Comparison of ENCODE assay signal across 17 cellular contexts in the genomic region with DNA sequence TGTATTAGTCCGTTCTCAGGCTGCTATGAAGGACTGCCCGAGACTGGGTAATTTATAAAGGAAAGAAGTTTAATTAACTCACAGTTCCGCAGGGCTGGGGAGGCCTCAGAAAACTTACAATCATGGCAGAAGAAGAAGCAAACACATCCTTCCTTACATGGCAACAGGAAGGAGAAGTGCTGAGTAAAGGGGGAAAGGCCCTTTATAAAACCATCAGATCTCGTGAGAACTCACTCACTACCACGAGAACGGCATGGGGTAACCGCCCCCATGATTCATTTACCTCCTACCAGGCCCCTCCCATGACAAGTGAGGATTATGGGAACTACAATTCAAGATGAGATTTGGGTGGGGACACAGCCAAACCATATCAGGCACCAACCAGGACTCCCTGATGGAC. TPM values are rescaled to one million over a fixed set of nuclear protein-coding genes. Genes with fewer than 3 reads are reported as not detected.
DNase-seq lines count a peak whose midpoint lies in the region; ATAC-seq lines count a peak whose summit lies in the region.
"Not testable (repeated sequence)": the region's sequence is repeated elsewhere in the genome, so short reads cannot be mapped to it uniquely, and the experiment has no call there.
"Had no signal": no experiment of that assay in that cellular context is flagged by ENCODE, and none has a peak within 500 bp of the region (broad histone marks: within the 10 kb centered on the region; RNA-seq: fewer than 3 reads in every experiment).

No MANE protein-coding gene starts in this region.

- WGBS in thymus = 63% methylated on average over 7 of the region's 7 CpGs

- not testable (repeated sequence) for H3K36me3 Mint-ChIP-seq in activated CD4-positive, alpha-beta T cell treated with anti-CD3 and anti-CD28 coated beads for 36 hours (ENCODE audit: low read depth); activated naive CD8-positive, alpha-beta T cell treated with anti-CD3 and anti-CD28 coated beads for 36 hours

- DNase-seq in ELR (ENCODE audit: low read depth) (peak; percentile 11), M059J (ENCODE audit: low read depth) (peak; percentile 43), NCI-H82 (lab: John Stamatoyannopoulos, UW) (peak; percentile 41), SK-MEL-5 (ENCODE audit: low read depth, low spot score) (peak; percentile 43)
- DNase-seq in activated CD4-positive, alpha-beta T cell treated with anti-CD3 and anti-CD28 coated beads for 36 hours = peak; percentile 45
- peak; percentile 20 for DNase-seq in activated naive CD8-positive, alpha-beta T cell treated with anti-CD3 and anti-CD28 coated beads for 36 hours

- in situ Hi-C loops in SK-MEL-5 (cut with HindIII; ENCODE audit: low pct_unique_long_range_greater_than_20kb, low sequenced_read_pairs) = not testable (repeated sequence)

- peak overlapping the region in 5 of 11 experiments; percentile 14 to 46 (median 28); a peak in 7 of 22 replicates for H3K27ac ChIP-seq in BLaER1 treated with 17β-estradiol and CSF1 and Interleukin-3, amounts not matched to agents 10 nM and 100 nM
- H3K27ac ChIP-seq in thymus (ENCODE audit: low read depth) = peak overlapping the region; percentile 18

- H3K4me3 ChIP-seq in BLaER1 treated with 17β-estradiol and CSF1 and Interleukin-3, amounts not matched to agents 10 nM and 100 nM; thymus (ENCODE audit: low read length): not testable (repeated sequence)

- peaks cover 0 to 18% (median 0%) of the 10 kb centered on the region in 11 experiments; a peak in 7 of 22 replicates for H3K9me3 ChIP-seq in BLaER1 treated with 17β-estradiol and CSF1 and Interleukin-3, amounts not matched to agents 10 nM and 100 nM (replicated peaks in 1 of 11)
- H3K9me3 ChIP-seq in thymus (ENCODE audit: control insufficient read depth) = not testable (repeated sequence)

- H3K36me3 ChIP-seq in BLaER1 treated with 17β-estradiol and CSF1 and Interleukin-3, amounts not matched to agents 10 nM and 100 nM; thymus (ENCODE audit: control insufficient read depth, insufficient read depth): not testable (repeated sequence)

- POLR2A ChIA-PET in activated CD4-positive, alpha-beta T cell treated with anti-CD3 and anti-CD28 coated beads for 36 hours (lab: Charles Lee) = not testable (repeated sequence)

- H3K4me1 ChIP-seq in BLaER1 treated with 17β-estradiol and CSF1 and Interleukin-3, amounts not matched to agents 10 nM and 100 nM = peaks cover 16 to 40% (median 25%) of the 10 kb centered on the region in 10 experiments
- H3K4me1 ChIP-seq in thymus (ENCODE audit: control insufficient read depth, insufficient read depth, low read length) = not testable (repeated sequence)

- H3K4me2 ChIP-seq in BLaER1 treated with 17β-estradiol and CSF1 and Interleukin-3, amounts not matched to agents 10 nM and 100 nM = peak overlapping the region in 9 of 11 experiments; percentile 12 to 42 (median 23); a peak in 12 of 22 replicates

- not testable (repeated sequence) for H3K27me3 ChIP-seq in BLaER1 treated with 17β-estradiol and CSF1 and Interleukin-3, amounts not matched to agents 10 nM and 100 nM; thymus (ENCODE audit: control insufficient read depth, insufficient read depth)

- not testable (repeated sequence) for H3K4me3 Mint-ChIP-seq in activated CD4-positive, alpha-beta T cell treated with anti-CD3 and anti-CD28 coated beads for 36 hours; activated naive CD8-positive, alpha-beta T cell treated with anti-CD3 and anti-CD28 coated beads for 36 hours

- H3K9ac ChIP-seq in BLaER1 treated with 17β-estradiol and CSF1 and Interleukin-3, amounts not matched to agents 10 nM and 100 nM = not testable (repeated sequence)

- H3K27me3 Mint-ChIP-seq in activated CD4-positive, alpha-beta T cell treated with anti-CD3 and anti-CD28 coated beads for 36 hours = peaks cover 11% of the 10 kb centered on the region
- not testable (repeated sequence) for H3K27me3 Mint-ChIP-seq in activated naive CD8-positive, alpha-beta T cell treated with anti-CD3 and anti-CD28 coated beads for 36 hours

- H3K27ac Mint-ChIP-seq in activated CD4-positive, alpha-beta T cell treated with anti-CD3 and anti-CD28 coated beads for 36 hours; activated naive CD8-positive, alpha-beta T cell treated with anti-CD3 and anti-CD28 coated beads for 36 hours: not testable (repeated sequence)

- not testable (repeated sequence) for H3K4me1 Mint-ChIP-seq in activated CD4-positive, alpha-beta T cell treated with anti-CD3 and anti-CD28 coated beads for 36 hours; activated naive CD8-positive, alpha-beta T cell treated with anti-CD3 and anti-CD28 coated beads for 36 hours

- not testable (repeated sequence) for H3K9me3 Mint-ChIP-seq in activated CD4-positive, alpha-beta T cell treated with anti-CD3 and anti-CD28 coated beads for 36 hours (ENCODE audit: low read depth); activated naive CD8-positive, alpha-beta T cell treated with anti-CD3 and anti-CD28 coated beads for 36 hours

- CTCF ChIA-PET in activated CD4-positive, alpha-beta T cell treated with anti-CD3 and anti-CD28 coated beads for 36 hours (lab: Charles Lee) = interaction anchor here (0.8 kb wide), 1 partner anchor 480 kb away, joined by 3 read pairs; no protein-coding TSS in a partner anchor

- peak; percentile 64 for ATAC-seq in activated CD4-positive, alpha-beta T cell treated with anti-CD3 and anti-CD28 coated beads for 36 hours

- intact Hi-C loops in activated CD4-positive, alpha-beta T cell treated with anti-CD3 and anti-CD28 coated beads for 36 hours (cut with DNase I, micrococcal nuclease) = not testable (repeated sequence)

- not testable (repeated sequence) for H4K20me1 ChIP-seq in BLaER1 treated with 17β-estradiol and CSF1 and Interleukin-3, amounts not matched to agents 10 nM and 100 nM

RNA-seq across cellular contexts. Expression of gene PAX7, which starts 51.4 kb away (rescaled TPM):
- total RNA-seq in M059J (2014; rRNA removed; shearing (Covaris generic)) = not detected in 2 replicates
- total RNA-seq in SK-MEL-5 (2014; rRNA removed; shearing (Covaris generic)) = not detected in 2 replicates
- polyA plus RNA-seq in SK-MEL-5 (2015; cell fraction: cytosol; rRNA removed) = not detected in 2 replicates
- not detected in 2 replicates for polyA plus RNA-seq in SK-MEL-5 (2015; cell fraction: nucleus; rRNA removed)
- not detected for total RNA-seq in activated CD4-positive, alpha-beta T cell treated with anti-CD3 and anti-CD28 coated beads for 36 hours
- total RNA-seq in activated naive CD8-positive, alpha-beta T cell treated with anti-CD3 and anti-CD28 coated beads for 36 hours = not detected
- 0.11 TPM for polyA plus RNA-seq in thymus
- total RNA-seq: CD4-positive, alpha-beta T cell; H1; IMR-90; MCF 10A; PC-3; Right ventricle myocardium superior; SJSA1; T-cell; T-helper 2 cell treated with Interferon-gamma antibody and Interleukin-4, amounts not matched to agents 100 ng/mL and 5 ng/mL, for 36 hours had no signal
- polyA plus RNA-seq: H1, IMR-90 had no signal
